10 cellular contexts compared by ENCODE assay signal in genomic region chr6:154447929-154448328, GRCh38.
A peak's percentile ranks its signal among the peaks of the same experiment; 100 is the strongest.
DNase-seq lines count a peak whose midpoint lies in the region; ATAC-seq and TF ChIP-seq lines count a peak whose summit lies in the region.
"Had no signal": no experiment of that assay in that cellular context is flagged by ENCODE, and none has a peak within 500 bp of the region (broad histone marks: within the 10 kb centered on the region; RNA-seq: fewer than 3 reads in every experiment).

No MANE protein-coding gene starts in this region.

- CTCF ChIA-PET in IMR-90 (lab: Yijun Ruan, JAX): interaction anchor here (0.6 to 0.7 kb wide), 2 partner anchors 143 to 279 kb away, joined by 3 read pairs; no protein-coding TSS in a partner anchor

- no peak overlapping the region; the same call in 1 of the 2 replicates for H2AK5ac ChIP-seq in IMR-90 (ENCODE audit: low read depth, low read length)

- no TSS peak for BruUV-seq in IMR-90 (replicated peaks; lab: Mats Ljungman, UMichigan)

- H2BK15ac ChIP-seq in IMR-90 (ENCODE audit: low read depth, low read length): 0 out of 3 replicates have a peak overlapping the region, but pooled peaks have one; percentile 5

- intact Hi-C loops in IMR-90 (cut with micrococcal nuclease): loop anchor here (1.0 to 2.0 kb wide), 2 partner anchors 37 to 62 kb away; partner anchors contain the start of gene CNKSR3
- intact Hi-C loops in dorsolateral prefrontal cortex (cut with DNase I): no loop called here

- H2BK120ac ChIP-seq in IMR-90 (ENCODE audit: low read depth, low read length): peak overlapping the region; percentile 47

- H2AK9ac ChIP-seq in IMR-90 (replicated peaks; ENCODE audit: low read depth, low read length, poor library complexity): no peak overlapping the region

- H3K79me1 ChIP-seq in IMR-90 (ENCODE audit: low read depth in 1 of 2, low read length in 2 of 2): peaks cover 12 to 32% of the 10 kb centered on the region in 2 experiments

- DNase-seq in IMR-90 (peak; percentile 55), NCI-H524 treated with DMSO at 0.1 percent for 48 hours (lab: John Stamatoyannopoulos, UW) (peak; percentile 50), dorsolateral prefrontal cortex (no peak), ecto neural progenitor cell (ENCODE audit: low spot score) (no peak)
- DNase-seq in stimulated activated naive CD4-positive, alpha-beta T cell (lab: John Stamatoyannopoulos, UW): no peak
- DNase-seq: DND-41, spleen, SW 1271 had no signal

- H3K4me3 ChIP-seq in IMR-90 (ENCODE audit: insufficient read depth, low read depth, low read length) (no peak overlapping the region), dorsolateral prefrontal cortex (peak overlapping the region in 25 of 59 donors; percentile 4 to 51 (median 28)), skeletal muscle tissue (ENCODE audit: low read length in 3 of 3) (no peak overlapping the region)
- H3K4me3 ChIP-seq: spleen had no signal

- no peak overlapping the region for H3K56ac ChIP-seq in IMR-90 (ENCODE audit: extremely low read depth, insufficient read depth, low read length)

- no CpG with 5 or more reads among the region's 2 CpGs for WGBS in IMR-90 (ENCODE audit: extremely low coverage in 2 of 2, insufficient read length in 1 of 2), 2 experiments

- TF ChIP-seq CTCF in IMR-90 (conservative IDR thresholded peaks at IDR 0.05; ENCODE audit: low read depth, low read length) (no peak), dorsolateral prefrontal cortex (IDR thresholded peaks at IDR 0.05 in 54 of 56, conservative IDR thresholded peaks at IDR 0.05 in 2 of 56; ENCODE audit: low read depth in 1 of 56, partially characterized antibody in 56 of 56) (no peak)

- H2AFZ ChIP-seq in IMR-90 (replicated peaks; ENCODE audit: low read length, poor library complexity): no peak overlapping the region

- H4K8ac ChIP-seq in IMR-90 (ENCODE audit: low read depth in 2 of 2, low read length in 2 of 2): peak overlapping the region in 1 of 2 experiments; percentile 37; a peak in 2 of 4 replicates

- H3K9me1 ChIP-seq in IMR-90 (ENCODE audit: insufficient read depth, low read length): peaks cover 6% of the 10 kb centered on the region

- peak overlapping the region; percentile 46 for H3K4me2 ChIP-seq in IMR-90 (ENCODE audit: low read depth, low read length)

- TF ChIP-seq POLR2A in IMR-90 (IDR thresholded peaks at IDR 0.05; ENCODE audit: low read depth, low read length): no peak

- H4K5ac ChIP-seq in IMR-90 (ENCODE audit: low read depth, low read length): peak overlapping the region; percentile 46

- H3K9me3 ChIP-seq in IMR-90 (ENCODE audit: control insufficient read depth, insufficient read depth, low read length) (no peaks in the 10 kb centered on the region), skeletal muscle tissue (ENCODE audit: control insufficient read depth in 3 of 3, low read length in 3 of 3) (no peaks in the 10 kb centered on the region)
- H3K9me3 ChIP-seq: spleen had no signal

- peak overlapping the region; percentile 71 for H3K18ac ChIP-seq in IMR-90 (ENCODE audit: low read depth, low read length)

- H3K4me1 ChIP-seq in IMR-90 (ENCODE audit: control insufficient read depth, insufficient read depth, low read length) (peaks cover 8% of the 10 kb centered on the region), skeletal muscle tissue (ENCODE audit: control insufficient read depth in 3 of 3, insufficient read depth in 3 of 3, low read length in 3 of 3) (peaks cover 2 to 11% (median 8%) of the 10 kb centered on the region in 3 donors)

- no peak overlapping the region for H2BK5ac ChIP-seq in IMR-90 (ENCODE audit: low read depth, low read length, poor library complexity, severe bottlenecking)

- ATAC-seq in IMR-90 (ENCODE audit: low read depth) (no peak), GM18907 (IDR thresholded peaks at IDR 0.05; ENCODE audit: unreplicated experiment) (no peak)

- peaks cover 9% of the 10 kb centered on the region; the same call in 1 of the 2 replicates for H4K20me1 ChIP-seq in IMR-90 (ENCODE audit: insufficient read depth, low read length)

- H3K27ac ChIP-seq in IMR-90 (ENCODE audit: insufficient read depth, low read length) (peak overlapping the region; percentile 46; the same call in 1 of the 2 replicates), dorsolateral prefrontal cortex (peak overlapping the region in 36 of 59 donors; percentile 1 to 86 (median 66)), skeletal muscle tissue (ENCODE audit: low read depth, low read length) (peak overlapping the region; percentile 9)

- H4K91ac ChIP-seq in IMR-90 (ENCODE audit: insufficient read depth, low read depth, low read length): peak overlapping the region; percentile 51

- no peak for TF ChIP-seq RAD21 in IMR-90 (IDR thresholded peaks at IDR 0.05; ENCODE audit: low read length)

- H3K27me3 ChIP-seq in IMR-90 (ENCODE audit: control insufficient read depth, insufficient read depth, low read length): no peaks in the 10 kb centered on the region
- H3K27me3 ChIP-seq in dorsolateral prefrontal cortex: no peaks in the 10 kb centered on the region
- no peaks in the 10 kb centered on the region for H3K27me3 ChIP-seq in skeletal muscle tissue (ENCODE audit: control insufficient read depth in 3 of 3, insufficient read depth in 3 of 3, low read length in 3 of 3)
- H3K27me3 ChIP-seq: spleen had no signal

- peak overlapping the region; percentile 40 for H2BK20ac ChIP-seq in IMR-90 (ENCODE audit: low read depth, low read length)

- no peak overlapping the region for H3K14ac ChIP-seq in IMR-90 (replicated peaks; ENCODE audit: low read depth, low read length)

- H3K4ac ChIP-seq in IMR-90 (ENCODE audit: low read depth, low read length): 0 out of 2 replicates have a peak overlapping the region, but pooled peaks have one; percentile 27

- H3K23ac ChIP-seq in IMR-90 (ENCODE audit: low read depth, low read length): no peak overlapping the region

- POLR2A ChIA-PET in IMR-90 (lab: Charles Lee; ENCODE audit: unreplicated experiment): no interaction called here

- H3K9ac ChIP-seq in IMR-90 (ENCODE audit: low read depth, low read length) (0 out of 2 replicates have a peak overlapping the region, but pooled peaks have one; percentile 9), skeletal muscle tissue (ENCODE audit: low read depth in 1 of 3, low read length in 3 of 3) (no peak overlapping the region)

- H3K36me3 ChIP-seq in IMR-90 (ENCODE audit: control insufficient read depth, insufficient read depth, low read length) (peaks cover 2% of the 10 kb centered on the region), skeletal muscle tissue (ENCODE audit: control insufficient read depth in 3 of 3, insufficient read depth in 3 of 3, low read length in 3 of 3) (no peaks in the 10 kb centered on the region)
- H3K36me3 ChIP-seq: spleen had no signal

- in situ Hi-C loops in IMR-90 (cut with MboI; ENCODE audit: low sequenced_read_pairs): no loop called here

- dilution Hi-C loops in IMR-90 (cut with HindIII; ENCODE audit: low sequenced_read_pairs, unreplicated experiment): no loop called here

TF ChIP-seq in IMR-90, 13 proteins besides CTCF, POLR2A, EP300 and RAD21:
- TF ChIP-seq MAZ (IDR thresholded peaks at IDR 0.05; ENCODE audit: borderline replicate concordance, low read depth, low read length): no peak
- TF ChIP-seq CHD1 (IDR thresholded peaks at IDR 0.05; ENCODE audit: low read depth, low read length): no peak
- TF ChIP-seq RFX5 (IDR thresholded peaks at IDR 0.05; ENCODE audit: low read depth, low read length): no peak
- TF ChIP-seq MXI1 (IDR thresholded peaks at IDR 0.05; ENCODE audit: borderline replicate concordance, low read depth, low read length): no peak
- TF ChIP-seq, protein P1, sequence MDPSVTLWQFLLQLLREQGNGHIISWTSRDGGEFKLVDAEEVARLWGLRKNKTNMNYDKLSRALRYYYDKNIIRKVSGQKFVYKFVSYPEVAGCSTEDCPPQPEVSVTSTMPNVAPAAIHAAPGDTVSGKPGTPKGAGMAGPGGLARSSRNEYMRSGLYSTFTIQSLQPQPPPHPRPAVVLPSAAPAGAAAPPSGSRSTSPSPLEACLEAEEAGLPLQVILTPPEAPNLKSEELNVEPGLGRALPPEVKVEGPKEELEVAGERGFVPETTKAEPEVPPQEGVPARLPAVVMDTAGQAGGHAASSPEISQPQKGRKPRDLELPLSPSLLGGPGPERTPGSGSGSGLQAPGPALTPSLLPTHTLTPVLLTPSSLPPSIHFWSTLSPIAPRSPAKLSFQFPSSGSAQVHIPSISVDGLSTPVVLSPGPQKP (IDR thresholded peaks at IDR 0.05; ENCODE audit: borderline replicate concordance, low read depth, low read length): no peak
- no peak for TF ChIP-seq BHLHE40 (IDR thresholded peaks at IDR 0.05; ENCODE audit: low read depth, low read length)
- TF ChIP-seq SMC3 (IDR thresholded peaks at IDR 0.05; ENCODE audit: low read depth, low read length): no peak
- TF ChIP-seq USF2 (IDR thresholded peaks at IDR 0.05; ENCODE audit: low read depth, low read length): no peak
- no peak for TF ChIP-seq MAFK (IDR thresholded peaks at IDR 0.05; ENCODE audit: low read depth, low read length)
- TF ChIP-seq CEBPB (IDR thresholded peaks at IDR 0.05; ENCODE audit: low read depth, low read length): no peak
- TF ChIP-seq RCOR1 (IDR thresholded peaks at IDR 0.05; ENCODE audit: insufficient replicate concordance, low read length): no peak
- no peak for TF ChIP-seq FOS (IDR thresholded peaks at IDR 0.05; ENCODE audit: low read depth, low read length)
- TF ChIP-seq NFE2L2 (IDR thresholded peaks at IDR 0.05; ENCODE audit: low read depth, low read length): no peak

Comparison
In these comparisons a context has a peak if more than half of its experiments do, and no peak if none do; other contexts are left out.
1. DNase-seq: peak in IMR-90 (single experiment) and NCI-H524 treated with DMSO at 0.1 percent for 48 hours (single experiment); none in dorsolateral prefrontal cortex (0 of 10), stimulated activated naive CD4-positive, alpha-beta T cell (0 of 6) and ecto neural progenitor cell (single experiment).
2. H3K27ac ChIP-seq: peak in every context shown above with its lines; median percentile 66 in dorsolateral prefrontal cortex; 46 in IMR-90; 9 in skeletal muscle tissue.